Comparison of ENCODE assay signal across 19 cellular contexts in the genomic region with DNA sequence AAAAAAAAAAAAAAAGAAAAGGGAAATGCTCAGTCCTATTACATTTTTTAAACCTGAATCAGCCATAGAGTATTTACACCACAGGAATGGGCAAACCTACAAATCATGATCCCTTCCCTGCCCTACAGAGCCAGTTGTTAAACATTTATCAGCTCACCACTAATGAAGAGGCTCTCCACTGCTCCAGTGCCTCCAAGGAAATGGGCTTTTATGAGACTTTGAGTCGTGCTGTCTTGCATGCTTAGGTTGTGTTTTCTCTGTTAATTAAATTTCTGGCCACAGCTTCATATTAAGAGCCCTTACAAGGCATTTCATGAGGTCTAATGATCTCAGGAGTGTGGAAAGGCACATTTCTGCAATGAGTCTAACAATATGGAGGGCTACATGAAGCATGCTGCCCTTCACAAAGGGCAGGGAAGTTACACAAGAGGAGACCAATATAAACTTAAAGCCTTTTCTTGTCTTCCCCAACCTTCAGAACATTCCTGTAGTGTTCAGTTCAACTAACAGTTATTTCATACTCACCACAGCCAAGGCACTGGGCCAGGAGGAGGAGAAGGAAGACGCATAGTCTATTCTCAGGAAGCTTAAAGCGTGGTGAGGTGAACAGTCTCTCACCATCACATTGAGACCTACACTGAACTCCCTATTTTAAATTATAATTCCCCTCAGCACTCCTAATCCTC.
DNase-seq lines count a peak whose midpoint lies in the region; ATAC-seq lines count a peak whose summit lies in the region.
"Had no signal": no experiment of that assay in that cellular context is flagged by ENCODE, and none has a peak within 500 bp of the region (broad histone marks: within the 10 kb centered on the region; RNA-seq: fewer than 3 reads in every experiment).

No MANE protein-coding gene starts in this region.

- DNase-seq in Caki2 (ENCODE audit: low read depth) (peak; percentile 94), KG1 (lab: John Stamatoyannopoulos, UW) (peak; percentile 43), amniotic epithelial cell (ENCODE audit: low read depth) (peak; percentile 93), kidney glomerular epithelial cell (lab: John Stamatoyannopoulos, UW) (peak; percentile 61), SHP77 treated with DMSO at 0.1 percent for 48 hours (lab: John Stamatoyannopoulos, UW) (no peak), COLO668 (lab: John Stamatoyannopoulos, UW; ENCODE audit: unreplicated experiment) (no peak)
- no peak for DNase-seq in stimulated activated effector memory CD8-positive, alpha-beta T cell treated with anti-CD3 and anti-CD28 coated beads, Interleukin-12 subunit alpha, Interleukin-12 subunit beta, amount 100 ng/mL, for 72 hours (ENCODE audit: low spot score in 2 of 2)
- DNase-seq in activated naive CD4-positive, alpha-beta T cell treated with anti-CD3 and anti-CD28 coated beads, Interleukin-2, amount 50 U/mL, for 16 hours = no peak
- DNase-seq: activated CD4-positive, alpha-beta T cell treated with anti-CD3 and anti-CD28 coated beads, Interleukin-2, amount 50 U/mL, for 4 hours; activated effector memory CD4-positive, alpha-beta T cell treated with Interleukin-2 at 50 U/mL for 16 hours; body of pancreas; CD8-positive, alpha-beta T cell; H7; hippocampal formation; lower lobe of right lung; NCI-H1417 treated with DMSO at 0.1 percent for 48 hours; NCI-H524 treated with DMSO at 0.1 percent for 48 hours; RPMI8226 had no signal

- in situ Hi-C loops in Caki2 (cut with HindIII; ENCODE audit: low pct_unique_long_range_greater_than_20kb, low sequenced_read_pairs) = no loop called here

- no peak overlapping the region for H3K4me3 Mint-ChIP-seq in stimulated activated effector memory CD8-positive, alpha-beta T cell treated with anti-CD3 and anti-CD28 coated beads, Interleukin-12 subunit alpha, Interleukin-12 subunit beta, amount 100 ng/mL, for 72 hours
- H3K4me3 Mint-ChIP-seq: CD8-positive, alpha-beta T cell; neural crest cell had no signal

- H3K27ac Mint-ChIP-seq in stimulated activated effector memory CD8-positive, alpha-beta T cell treated with anti-CD3 and anti-CD28 coated beads, Interleukin-12 subunit alpha, Interleukin-12 subunit beta, amount 100 ng/mL, for 72 hours = no peak overlapping the region
- H3K27ac Mint-ChIP-seq: CD8-positive, alpha-beta T cell had no signal

- peaks cover 16% of the 10 kb centered on the region for H3K4me1 Mint-ChIP-seq in stimulated activated effector memory CD8-positive, alpha-beta T cell treated with anti-CD3 and anti-CD28 coated beads, Interleukin-12 subunit alpha, Interleukin-12 subunit beta, amount 100 ng/mL, for 72 hours

- no peak for ATAC-seq in stimulated activated effector memory CD8-positive, alpha-beta T cell treated with anti-CD3 and anti-CD28 coated beads, Interleukin-12 subunit alpha, Interleukin-12 subunit beta, amount 100 ng/mL, for 72 hours
- ATAC-seq: body of pancreas; CD8-positive, alpha-beta T cell; lower lobe of right lung had no signal

- no peaks in the 10 kb centered on the region for H3K9me3 Mint-ChIP-seq in stimulated activated effector memory CD8-positive, alpha-beta T cell treated with anti-CD3 and anti-CD28 coated beads, Interleukin-12 subunit alpha, Interleukin-12 subunit beta, amount 100 ng/mL, for 72 hours
- H3K9me3 Mint-ChIP-seq: CD8-positive, alpha-beta T cell had no signal

- H3K36me3 Mint-ChIP-seq in stimulated activated effector memory CD8-positive, alpha-beta T cell treated with anti-CD3 and anti-CD28 coated beads, Interleukin-12 subunit alpha, Interleukin-12 subunit beta, amount 100 ng/mL, for 72 hours = peaks cover 6% of the 10 kb centered on the region
- H3K36me3 Mint-ChIP-seq: CD8-positive, alpha-beta T cell had no signal

Comparison
In these comparisons a context has a peak if more than half of its experiments do, and no peak if none do; other contexts are left out.
1. DNase-seq: peak in Caki2 (single experiment), KG1 (single experiment), amniotic epithelial cell (single experiment) and kidney glomerular epithelial cell (single experiment); none in SHP77 treated with DMSO at 0.1 percent for 48 hours (single experiment), COLO668 (single experiment), stimulated activated effector memory CD8-positive, alpha-beta T cell treated with anti-CD3 and anti-CD28 coated beads, Interleukin-12 subunit alpha, Interleukin-12 subunit beta, amount 100 ng/mL, for 72 hours (0 of 2) and activated naive CD4-positive, alpha-beta T cell treated with anti-CD3 and anti-CD28 coated beads, Interleukin-2, amount 50 U/mL, for 16 hours (single experiment).